Comparison of ENCODE assay signal across 13 cellular contexts in genomic region chr2:181178130-181178529, GRCh38.
DNase-seq lines count a peak whose midpoint lies in the region; ATAC-seq, FAIRE-seq and TF ChIP-seq lines count a peak whose summit lies in the region.
"Had no signal": no experiment of that assay in that cellular context is flagged by ENCODE, and none has a peak within 500 bp of the region (broad histone marks: within the 10 kb centered on the region; RNA-seq: fewer than 3 reads in every experiment).

No MANE protein-coding gene starts in this region.

- H4K20me1 ChIP-seq in Karpas-422 (ENCODE audit: insufficient read depth, low read depth, low read length) (no peaks in the 10 kb centered on the region), GM12878 (ENCODE audit: control insufficient read depth, insufficient read depth) (no peaks in the 10 kb centered on the region)

- FAIRE-seq in GM12892 (lab: Jason Lieb, UNC) = peak; percentile 60
- no peak for FAIRE-seq in GM12878 (lab: Jason Lieb, UNC)

- H3K79me2 ChIP-seq in Karpas-422 (ENCODE audit: low read length) (no peaks in the 10 kb centered on the region), GM12878 (ENCODE audit: control insufficient read depth, insufficient read depth, low read length) (no peaks in the 10 kb centered on the region)

- H3K27me3 ChIP-seq in Karpas-422 (ENCODE audit: low read length) (no peaks in the 10 kb centered on the region), GM12878 (replicated peaks in 1 of 2; ENCODE audit: control insufficient read depth in 2 of 2, insufficient read depth in 2 of 2, low read length in 1 of 2) (no peaks in the 10 kb centered on the region)

- no peak for DNase-seq in GM12892 (ENCODE audit: insufficient read length)
- DNase-seq in Karpas-422 = no peak
- DNase-seq in GM12878 (ENCODE audit: low read depth, low spot score) = no peak
- no peak for DNase-seq in OCI-M1 (lab: John Stamatoyannopoulos, UW)
- no peak for DNase-seq in NCI-H1048 (lab: John Stamatoyannopoulos, UW)
- no peak for DNase-seq in stimulated activated CD4-positive, alpha-beta T cell treated with anti-CD3 and anti-CD28 coated beads, Interleukin-1b, Interleukin-23, amount 100 ng/mL, for 48 hours
- DNase-seq: activated CD8-positive, alpha-beta memory T cell treated with anti-CD3 and anti-CD28 coated beads for 24 hours; cerebellar nuclear complex; NCI-H1092 treated with DMSO at 0.1 percent for 48 hours; psoas muscle; SHP77 treated with DMSO at 0.1 percent for 48 hours had no signal

- no peaks in the 10 kb centered on the region for H3K4me1 ChIP-seq in Karpas-422 (ENCODE audit: low read length)
- H3K4me1 ChIP-seq in GM12878 (ENCODE audit: control insufficient read depth, insufficient read depth, low read length) = peaks cover 4% of the 10 kb centered on the region; the same call in 1 of the 2 replicates

- in situ Hi-C loops in GM12878 (cut with MboI) = no loop called here

- TF ChIP-seq EP300 in GM12878 (IDR thresholded peaks at IDR 0.05; ENCODE audit: borderline replicate concordance in 1 of 2, control insufficient read depth in 1 of 2, low read depth in 2 of 2, low read length in 2 of 2) = no peak

- RAD21 ChIA-PET in GM12878 (lab: Charles Lee; ENCODE audit: unreplicated experiment) = interaction anchor here (0.9 to 1.6 kb wide), 2 partner anchors 8 to 73 kb away, joined by 3 to 4 read pairs; no protein-coding TSS in a partner anchor

- TF ChIP-seq RAD21 in GM12878 (IDR thresholded peaks at IDR 0.05; ENCODE audit: insufficient read depth, low read depth, low read length) = no peak

- POLR2A ChIA-PET in GM12878 (lab: Charles Lee) = no interaction called here

- H3K36me3 ChIP-seq in Karpas-422 (ENCODE audit: insufficient read depth, low read length) = no peaks in the 10 kb centered on the region
- no peaks in the 10 kb centered on the region for H3K36me3 ChIP-seq in GM12878 (ENCODE audit: control insufficient read depth in 2 of 2, insufficient read depth in 2 of 2, low read length in 1 of 2)

- TF ChIP-seq POLR2A in GM12892 (IDR thresholded peaks at IDR 0.05; ENCODE audit: low read depth, low read length) = no peak
- no peak for TF ChIP-seq POLR2A in GM12878 (IDR thresholded peaks at IDR 0.05; ENCODE audit: low read depth, low read length)

- H3K4me3 ChIP-seq in Karpas-422 (ENCODE audit: low read length) = no peak overlapping the region
- H3K4me3 ChIP-seq in GM12878 = no peak overlapping the region
- H3K4me3 ChIP-seq: psoas muscle had no signal

- ATAC-seq in GM21526 (IDR thresholded peaks at IDR 0.05; ENCODE audit: low FRiP score, unreplicated experiment) (peak; percentile 34), GM12878 (no peak; the same call in 2 of the 3 replicates)
- ATAC-seq: psoas muscle had no signal

- peak overlapping the region; percentile 72; the same call in 1 of the 2 replicates for H2AFZ ChIP-seq in Karpas-422 (ENCODE audit: low read length)
- no peak overlapping the region; the same call in 1 of the 2 replicates for H2AFZ ChIP-seq in GM12878 (ENCODE audit: control insufficient read depth, low read depth, low read length)

- CTCF ChIA-PET in GM12878 (lab: Yijun Ruan, JAX) = interaction anchor here (0.8 to 3.7 kb wide), 10 partner anchors 9 to 538 kb away, joined by 3 to 15 read pairs (median 3); no protein-coding TSS in a partner anchor

- no peak overlapping the region for H3K4me2 ChIP-seq in Karpas-422 (ENCODE audit: low read depth, low read length, poor library complexity, severe bottlenecking)
- peak overlapping the region; percentile 2 for H3K4me2 ChIP-seq in GM12878 (ENCODE audit: control insufficient read depth, insufficient read depth)

- TF ChIP-seq CTCF in GM12878 (IDR thresholded peaks at IDR 0.05 in 2 of 3, conservative IDR thresholded peaks at IDR 0.05 in 1 of 3; ENCODE audit: control insufficient read depth in 2 of 3, extremely low read depth in 1 of 3, insufficient read depth in 1 of 3, low read depth in 3 of 3, low read length in 3 of 3) = no peak

- intact Hi-C loops in GM12878 (cut with micrococcal nuclease; ENCODE audit: unreplicated experiment) = no loop called here

- H3K9me3 ChIP-seq in Karpas-422 (ENCODE audit: low read length) (no peaks in the 10 kb centered on the region), GM12878 (replicated peaks; ENCODE audit: control insufficient read depth, insufficient read depth, low read length) (no peaks in the 10 kb centered on the region)
- H3K9me3 ChIP-seq: psoas muscle had no signal

- no peaks in the 10 kb centered on the region for H3K9me2 ChIP-seq in Karpas-422 (replicated peaks; ENCODE audit: insufficient read depth, low read length)

- no TSS peak for BruUV-seq in GM12878 (replicated peaks; lab: Mats Ljungman, UMichigan)

- H3K27ac ChIP-seq in Karpas-422 (ENCODE audit: low read length) (no peak overlapping the region), GM12878 (ENCODE audit: control insufficient read depth, insufficient read depth) (0 out of 2 replicates have a peak overlapping the region, but pooled peaks have one; percentile 13)
- H3K27ac ChIP-seq: C4-2B, psoas muscle had no signal

- H3K9ac ChIP-seq in Karpas-422 (ENCODE audit: low read length) (no peak overlapping the region), GM12878 (ENCODE audit: control insufficient read depth, insufficient read depth, low read length) (no peak overlapping the region)

- SMC1A ChIA-PET in GM12878 (lab: Charles Lee; ENCODE audit: uncharacterized antibody, unreplicated experiment) = interaction anchor here (0.7 to 1.6 kb wide), 6 partner anchors 12 to 537 kb away, joined by 3 to 4 read pairs (median 3); no protein-coding TSS in a partner anchor

TF ChIP-seq in GM12878, 131 proteins besides CTCF, POLR2A, EP300 and RAD21:
- no peak for TF ChIP-seq SPI1 (IDR thresholded peaks at IDR 0.05; ENCODE audit: borderline replicate concordance, insufficient read depth, low read depth, low read length)
- TF ChIP-seq JUNB (IDR thresholded peaks at IDR 0.05) = peak; percentile 69
- TF ChIP-seq CREB1 (IDR thresholded peaks at IDR 0.05; ENCODE audit: low read depth) = no peak
- TF ChIP-seq GABPA (IDR thresholded peaks at IDR 0.05; ENCODE audit: low read depth) = no peak
- no peak for TF ChIP-seq ZBTB11 (CRISPR knock-in tag; IDR thresholded peaks at IDR 0.05)
- peak; percentile 76; the same call in 1 of the 2 replicates for TF ChIP-seq FOXM1 (IDR thresholded peaks at IDR 0.05; ENCODE audit: low read depth, low read length)
- no peak for TF ChIP-seq CHD2 (IDR thresholded peaks at IDR 0.05; ENCODE audit: borderline replicate concordance, low read depth, low read length)
- TF ChIP-seq ATF2 (IDR thresholded peaks at IDR 0.05; ENCODE audit: low read length) = peak; percentile 65; the same call in 1 of the 2 replicates
- TF ChIP-seq NFIC (IDR thresholded peaks at IDR 0.05; ENCODE audit: low read depth, low read length) = peak; percentile 65; the same call in 1 of the 2 replicates
- TF ChIP-seq PAX8 (IDR thresholded peaks at IDR 0.05) = no peak
- TF ChIP-seq POLR2AphosphoS5 (IDR thresholded peaks at IDR 0.05; ENCODE audit: low read length) = no peak
- peak; percentile 50; the same call in 1 of the 2 replicates for TF ChIP-seq CREM (IDR thresholded peaks at IDR 0.05; ENCODE audit: low read depth)
- 0 out of 2 replicates have a peak, but pooled peaks have one; percentile 36 for TF ChIP-seq MEF2A (IDR thresholded peaks at IDR 0.05; ENCODE audit: insufficient read depth, low read depth, low read length)
- peak; percentile 40; the same call in 1 of the 2 replicates for TF ChIP-seq RUNX3 (IDR thresholded peaks at IDR 0.05; ENCODE audit: low read length)
